Comparison of ENCODE assay signal across 28 cellular contexts in genomic region chr19:8248348-8249328, GRCh38.
"Had no signal": no experiment of that assay in that cellular context is flagged by ENCODE, and none has a peak within 500 bp of the region (broad histone marks: within the 10 kb centered on the region; RNA-seq: fewer than 3 reads in every experiment).

No MANE protein-coding gene starts in this region.

- H3K9me3 Mint-ChIP-seq: activated CD8-positive, alpha-beta T cell treated with anti-CD3 and anti-CD28 coated beads for 36 hours; activated T-cell treated with anti-CD3 and anti-CD28 coated beads, Interleukin-2, amount 50 U/mL, for 4 hours had no signal

- H3K9me3 ChIP-seq: adrenal gland, esophagus squamous epithelium, left lung, psoas muscle, suprapubic skin, tibial artery, upper lobe of right lung had no signal

- H3K4me3 Mint-ChIP-seq: activated CD8-positive, alpha-beta T cell treated with anti-CD3 and anti-CD28 coated beads for 36 hours; activated T-cell treated with anti-CD3 and anti-CD28 coated beads, Interleukin-2, amount 50 U/mL, for 4 hours; endodermal cell; stimulated activated memory B cell treated with anti-CD40 and anti-IgM and Interleukin-4, amounts not matched to agents 10 μg/mL and 1 μg/mL and 100 μg/mL, for 72 hours had no signal

- H3K27ac Mint-ChIP-seq: activated CD8-positive, alpha-beta T cell treated with anti-CD3 and anti-CD28 coated beads for 36 hours; activated T-helper 2 cell treated with anti-CD3 and anti-CD28 coated beads, Interferon-gamma antibody, Interleukin-2, Interleukin-4, amounts not matched to agents 10 μg/mL and 5 μg/mL and 100 μg/mL, durations not matched to agents 14 hours and 24 hours and 36 hours; endodermal cell; stimulated activated memory B cell treated with anti-CD40 and anti-IgM and Interleukin-4, amounts not matched to agents 10 μg/mL and 1 μg/mL and 100 μg/mL, for 72 hours had no signal

- H3K4me2 ChIP-seq: smooth muscle cell had no signal

- H3K27me3 Mint-ChIP-seq: activated CD8-positive, alpha-beta T cell treated with anti-CD3 and anti-CD28 coated beads for 36 hours; stimulated activated memory B cell treated with anti-CD40 and anti-IgM and Interleukin-4, amounts not matched to agents 10 μg/mL and 1 μg/mL and 100 μg/mL, for 72 hours had no signal

- ATAC-seq: activated CD8-positive, alpha-beta T cell treated with anti-CD3 and anti-CD28 coated beads for 36 hours; activated naive CD4-positive, alpha-beta T cell treated with anti-CD3 and anti-CD28 coated beads, Interleukin-2, amount 50 U/mL, for 72 hours; activated T-cell treated with anti-CD3 and anti-CD28 coated beads, Interleukin-2, amount 50 U/mL, for 4 hours; left lung; psoas muscle; stimulated activated memory B cell treated with anti-CD40 and anti-IgM and Interleukin-4, amounts not matched to agents 10 μg/mL and 1 μg/mL and 100 μg/mL, for 72 hours; upper lobe of right lung had no signal

- H3K9ac ChIP-seq: parathyroid adenoma had no signal

- DNase-seq: activated CD4-positive, alpha-beta T cell treated with anti-CD3 and anti-CD28 coated beads for 1 hour; activated CD4-positive, alpha-beta T cell treated with anti-CD3 and anti-CD28 coated beads, Interleukin-2, amount 50 U/mL, for 1 hour; activated CD8-positive, alpha-beta T cell treated with anti-CD3 and anti-CD28 coated beads for 36 hours; activated T-cell treated with anti-CD3 and anti-CD28 coated beads, Interleukin-2, amount 50 U/mL, for 4 hours; adrenal gland; brain microvascular endothelial cell; cortex of kidney; endodermal cell; esophagus squamous epithelium; foreskin melanocyte; left lung; occipital lobe; psoas muscle; stimulated activated CD4-positive, alpha-beta T cell treated with anti-CD3 and anti-CD28 coated beads, Interleukin-1b, Interleukin-23, amount 100 ng/mL, for 48 hours; stimulated activated CD4-positive, alpha-beta T cell treated with anti-CD3 and anti-CD28 coated beads, Interleukin-4, amount 100 ng/mL, for 4 hours; stimulated activated CD8-positive, alpha-beta memory T cell treated with anti-CD3 and anti-CD28 coated beads, Interleukin-4, amount 100 ng/mL, for 48 hours; SW 1271; T-helper 2 cell; tibial artery; upper lobe of right lung had no signal

- H3K4me1 ChIP-seq: adrenal gland, psoas muscle, upper lobe of right lung had no signal

- H3K36me3 ChIP-seq: adrenal gland, brain microvascular endothelial cell, left lung, upper lobe of right lung had no signal

- H3K4me3 ChIP-seq: adrenal gland, esophagus squamous epithelium, left lung, lung, psoas muscle, smooth muscle cell, suprapubic skin, tibial artery, upper lobe of right lung had no signal

- H3K36me3 Mint-ChIP-seq: activated naive CD4-positive, alpha-beta T cell treated with anti-CD3 and anti-CD28 coated beads, Interleukin-2, amount 50 U/mL, for 72 hours had no signal

- H3K27me3 ChIP-seq: adrenal gland, brain microvascular endothelial cell, esophagus squamous epithelium, left lung, suprapubic skin, tibial artery, upper lobe of right lung had no signal

- FAIRE-seq: astrocyte had no signal

- H3K27ac ChIP-seq: adrenal gland, brain microvascular endothelial cell, esophagus squamous epithelium, left lung, parathyroid adenoma, psoas muscle, suprapubic skin, tibial artery, upper lobe of right lung had no signal
